12 cellular contexts compared by ENCODE assay signal in genomic region chr18:54254265-54254758, GRCh38. TPM values are rescaled to one million over a fixed set of nuclear protein-coding genes. Genes with fewer than 3 reads are reported as not detected.
DNase-seq lines count a peak whose midpoint lies in the region; ATAC-seq, FAIRE-seq and TF ChIP-seq lines count a peak whose summit lies in the region.
"Had no signal": no experiment of that assay in that cellular context is flagged by ENCODE, and none has a peak within 500 bp of the region (broad histone marks: within the 10 kb centered on the region; RNA-seq: fewer than 3 reads in every experiment).

No MANE protein-coding gene starts in this region.

- no peaks in the 10 kb centered on the region for H3K27me3 ChIP-seq in small intestine (ENCODE audit: control insufficient read depth in 2 of 2, insufficient read depth in 2 of 2, low read length in 2 of 2)
- no peaks in the 10 kb centered on the region for H3K27me3 ChIP-seq in HAP-1 (ENCODE audit: low read depth)
- no peaks in the 10 kb centered on the region for H3K27me3 ChIP-seq in ovary

- no peak for FAIRE-seq in small intestine (lab: Jason Lieb, UNC)

- H3K4me1 Mint-ChIP-seq in WTC11 = peaks cover 56% of the 10 kb centered on the region

- no peaks in the 10 kb centered on the region for H3K4me1 ChIP-seq in small intestine (ENCODE audit: control insufficient read depth in 2 of 2, insufficient read depth in 1 of 2, low read depth in 1 of 2, low read length in 1 of 2)
- H3K4me1 ChIP-seq in HAP-1 = peaks cover 2% of the 10 kb centered on the region; the same call in 1 of the 2 replicates
- H3K4me1 ChIP-seq in ovary (ENCODE audit: insufficient read depth) = peaks cover 1% of the 10 kb centered on the region

- intact Hi-C loops in ovary (cut with DNase I) = no loop called here

- H3K36me3 ChIP-seq in small intestine (ENCODE audit: control insufficient read depth in 2 of 2, insufficient read depth in 2 of 2, low read length in 2 of 2) (no peaks in the 10 kb centered on the region), HAP-1 (replicated peaks) (no peaks in the 10 kb centered on the region), ovary (no peaks in the 10 kb centered on the region)

- H3K27me3 Mint-ChIP-seq in WTC11 (ENCODE audit: low read depth) = no peaks in the 10 kb centered on the region
- H3K27me3 Mint-ChIP-seq: activated B cell treated with CpG ODN at 0.5 μM for 24 hours had no signal

- POLR2A ChIA-PET in WTC11 (lab: Charles Lee) = no interaction called here

- CTCF ChIA-PET in WTC11 (lab: Charles Lee) = no interaction called here

- H3K4me3 ChIP-seq in small intestine (ENCODE audit: low read depth in 1 of 2, low read length in 2 of 2) = no peak overlapping the region
- H3K4me3 ChIP-seq in HAP-1 = no peak overlapping the region
- no peak overlapping the region for H3K4me3 ChIP-seq in ovary

- no peaks in the 10 kb centered on the region for H3K36me3 Mint-ChIP-seq in WTC11

- H3K27ac ChIP-seq in small intestine (ENCODE audit: low read depth in 1 of 2, low read length in 1 of 2) (peak overlapping the region in 1 of 2 donors; percentile 14), ovary (no peak overlapping the region)
- H3K27ac ChIP-seq: HL-60 had no signal

- peak overlapping the region; percentile 93 for H3K27ac Mint-ChIP-seq in WTC11
- H3K27ac Mint-ChIP-seq: activated B cell treated with CpG ODN at 0.5 μM for 24 hours had no signal

- no peak for TF ChIP-seq CTCF in WTC11 (IDR thresholded peaks at IDR 0.05)
- TF ChIP-seq CTCF in ovary (IDR thresholded peaks at IDR 0.05) = no peak

- WGBS in small intestine, 3 donors = 8 to 41% (median 30%) methylated on average over 10 of the region's 10 CpGs
- WGBS in ovary, 3 donors = 32 to 41% (median 40%) methylated on average over 10 of the region's 10 CpGs

- in situ Hi-C loops in HAP-1 (cut with MboI; ENCODE audit: low sequenced_read_pairs) = no loop called here

- no peak overlapping the region for H3K4me3 Mint-ChIP-seq in WTC11
- H3K4me3 Mint-ChIP-seq: activated B cell treated with CpG ODN at 0.5 μM for 24 hours had no signal

- H3K9me3 Mint-ChIP-seq in WTC11 = peaks cover 7% of the 10 kb centered on the region

- no peak for TF ChIP-seq POLR2A in ovary (IDR thresholded peaks at IDR 0.05)

- H3K9me3 ChIP-seq in small intestine (ENCODE audit: control insufficient read depth, low read depth) (no peaks in the 10 kb centered on the region), HAP-1 (no peaks in the 10 kb centered on the region), ovary (no peaks in the 10 kb centered on the region)

- DNase-seq in HT-29 (ENCODE audit: low spot score) = peak; percentile 69
- no peak for DNase-seq in WTC11 (ENCODE audit: low spot score)
- peak; percentile 80 for DNase-seq in iris pigment epithelial cell (ENCODE audit: low read depth)
- peak; percentile 76 for DNase-seq in small intestine
- DNase-seq in HAP-1 (ENCODE audit: low spot score in 2 of 2) = no peak
- DNase-seq in ovary = no peak
- no peak for DNase-seq in activated CD4-positive, alpha-beta T cell treated with anti-CD3 and anti-CD28 coated beads, Interleukin-2, amount 50 U/mL, for 4 hours
- no peak for DNase-seq in COLO829 (ENCODE audit: low spot score)
- DNase-seq: activated B cell treated with CpG ODN at 0.5 μM for 24 hours; NK-92 treated with Interleukin-12 subunit alpha and Interleukin-12 subunit beta, amount 100 ng/mL, for 24 hours; stimulated activated CD4-positive, alpha-beta T cell treated with anti-CD3 and anti-CD28 coated beads, Interleukin-1b, Interleukin-23, amount 100 ng/mL, for 48 hours had no signal

- TF ChIP-seq EP300 in ovary (IDR thresholded peaks at IDR 0.05) = no peak

- ATAC-seq in WTC11 = peak; percentile 23; the same call in 1 of the 2 replicates

TF ChIP-seq in WTC11, 78 proteins besides CTCF, POLR2A, EP300 and RAD21:
- TF ChIP-seq GABPB1 (CRISPR knock-in tag; IDR thresholded peaks at IDR 0.05) = peak; percentile 64; the same call in 1 of the 2 replicates
- TF ChIP-seq ZNF396 (CRISPR knock-in tag; IDR thresholded peaks at IDR 0.05; ENCODE audit: borderline replicate concordance) = no peak

RNA-seq across cellular contexts. Expression of gene POLI, which starts 15.0 kb away (rescaled TPM):
- 5.0 TPM in 2 replicates for total RNA-seq in HT-29 (2014; rRNA removed; shearing (Covaris generic))
- total RNA-seq in WTC11 (2021) (41.6 to 52.0 TPM (median 43.8 TPM) in 3 replicates), ovary (10 to 100 TPM; 22.7 to 65.5 (median 47.5) TPM)
- polyA plus RNA-seq in small intestine (1 to 10 TPM; 4.3 to 7.8 (median 6.1) TPM), ovary (10 to 100 TPM; 15.4 to 19.2 TPM)

RNA-seq across cellular contexts. Expression of gene MBD2, which starts 29.8 kb away (rescaled TPM):
- total RNA-seq in HT-29 (2014; rRNA removed; shearing (Covaris generic)) = 11.6 and 14.4 TPM in 2 replicates
- 32.8 to 42.7 TPM (median 37.4 TPM) in 3 replicates for total RNA-seq in WTC11 (2021)
- polyA plus RNA-seq in small intestine = 10 to 100 TPM; 24.0 to 37.6 (median 36.2) TPM
- total RNA-seq in ovary = 10 to 100 TPM; 21.9 to 59.0 (median 45.0) TPM
- 10 to 100 TPM; 27.3 to 54.4 TPM for polyA plus RNA-seq in ovary

Comparison
In these comparisons a context has a peak if more than half of its experiments do, and no peak if none do; other contexts are left out.
1. DNase-seq: peak in HT-29 (single experiment), iris pigment epithelial cell (single experiment) and small intestine (single experiment); none in WTC11 (single experiment), HAP-1 (0 of 2), ovary (0 of 5), activated CD4-positive, alpha-beta T cell treated with anti-CD3 and anti-CD28 coated beads, Interleukin-2, amount 50 U/mL, for 4 hours (0 of 2) and COLO829 (single experiment).